In genomic region chr14:94485944-94486841, GRCh38 we compare ENCODE assay signal across 8 cellular contexts. TPM values are rescaled to one million over a fixed set of nuclear protein-coding genes. Genes with fewer than 3 reads are reported as not detected.
DNase-seq lines count a peak whose midpoint lies in the region; ATAC-seq, FAIRE-seq and TF ChIP-seq lines count a peak whose summit lies in the region.

No MANE protein-coding gene starts in this region.

- H3K4me3 ChIP-seq in fibroblast of villous mesenchyme (ENCODE audit: low read depth, low read length) (no peak overlapping the region), neural cell (ENCODE audit: low read length) (no peak overlapping the region)

- no peak overlapping the region for H3K4me2 ChIP-seq in neural cell (ENCODE audit: low read length)

- no peaks in the 10 kb centered on the region for H3K9me3 ChIP-seq in neural cell (ENCODE audit: low read length)

- H4K20me1 ChIP-seq in neural cell (ENCODE audit: insufficient read depth), result no peaks in the 10 kb centered on the region

- H3K27ac ChIP-seq in neural cell (ENCODE audit: low read length), result no peak overlapping the region

- no peaks in the 10 kb centered on the region for H3K9me2 ChIP-seq in neural cell (ENCODE audit: insufficient read depth, low read length)

- H3K36me3 ChIP-seq in neural cell (ENCODE audit: insufficient read depth, low read length), result no peaks in the 10 kb centered on the region

- H3K36me3 Mint-ChIP-seq in type B pancreatic cell, result no peaks in the 10 kb centered on the region

- H3K9me3 Mint-ChIP-seq in type B pancreatic cell, result no peaks in the 10 kb centered on the region

- H3K4me1 Mint-ChIP-seq in type B pancreatic cell (ENCODE audit: unreplicated experiment), result peaks cover 8% of the 10 kb centered on the region

- no peak overlapping the region for H2AFZ ChIP-seq in neural cell (ENCODE audit: low read depth, low read length)

- TF ChIP-seq EP300 in neural cell (conservative IDR thresholded peaks at IDR 0.05; ENCODE audit: poor library complexity, severe bottlenecking), result no peak

- ATAC-seq in GM18909 (IDR thresholded peaks at IDR 0.05; ENCODE audit: poor library complexity, unreplicated experiment), result no peak

- FAIRE-seq in D721Med (lab: Jason Lieb, UNC) (no peak), H54 (lab: Jason Lieb, UNC) (no peak)

- peaks cover 29% of the 10 kb centered on the region for H3K27me3 Mint-ChIP-seq in type B pancreatic cell

- H3F3A ChIP-seq in neural cell (ENCODE audit: insufficient read depth, low read length, poor library complexity, severe bottlenecking), result no peaks in the 10 kb centered on the region

- DNase-seq in D721Med (ENCODE audit: insufficient read length, low spot score), result peak; percentile 56
- DNase-seq in H54 (ENCODE audit: insufficient read length, low spot score), result peak; percentile 72
- peak; percentile 53 for DNase-seq in NCI-H774 (lab: John Stamatoyannopoulos, UW)
- DNase-seq in activated T-cell treated with anti-CD3 and anti-CD28 coated beads, Interleukin-2, amount 50 U/mL, for 48 hours, result peak; percentile 67 to 71
- peak; percentile 19 for DNase-seq in fibroblast of villous mesenchyme (ENCODE audit: low read depth)
- DNase-seq in type B pancreatic cell (ENCODE audit: extremely low spot score, unreplicated experiment), result peak; percentile 78

- no peak overlapping the region for H3K9ac ChIP-seq in neural cell (ENCODE audit: low read length)

- H3K79me2 ChIP-seq in neural cell (replicated peaks; ENCODE audit: insufficient read depth, low read length), result no peaks in the 10 kb centered on the region

- TF ChIP-seq POLR2A in H54 (IDR thresholded peaks at IDR 0.05; ENCODE audit: low read depth, low read length), result no peak

- peak overlapping the region; percentile 68 for H3K4me3 Mint-ChIP-seq in type B pancreatic cell

- TF ChIP-seq RAD21 in neural cell (conservative IDR thresholded peaks at IDR 0.05), result peak; percentile 86

- H3K27me3 ChIP-seq in neural cell (ENCODE audit: insufficient read depth, low read depth, low read length), result no peaks in the 10 kb centered on the region

- H3K27ac Mint-ChIP-seq in type B pancreatic cell, result peak overlapping the region; percentile 61

- peak; percentile 79 for TF ChIP-seq CTCF in D721Med (IDR thresholded peaks at IDR 0.05; ENCODE audit: insufficient read depth, missing control alignments)
- TF ChIP-seq CTCF in fibroblast of villous mesenchyme (IDR thresholded peaks at IDR 0.05; ENCODE audit: insufficient read depth, low read depth, low read length), result peak; percentile 93
- peak; percentile 92 for TF ChIP-seq CTCF in neural cell (IDR thresholded peaks at IDR 0.05; ENCODE audit: poor library complexity, severe bottlenecking)
- peak; percentile 100 for TF ChIP-seq CTCF in type B pancreatic cell (conservative IDR thresholded peaks at IDR 0.05)

TF ChIP-seq in neural cell, 6 proteins besides CTCF, POLR2A, EP300 and RAD21:
- no peak for TF ChIP-seq REST (IDR thresholded peaks at IDR 0.05; ENCODE audit: borderline replicate concordance)
- TF ChIP-seq SMC3 (conservative IDR thresholded peaks at IDR 0.05; ENCODE audit: poor library complexity), result peak; percentile 86

RNA-seq across cellular contexts. Expression of gene SERPINA9, which starts 10.2 kb away (rescaled TPM):
- total RNA-seq in fibroblast of villous mesenchyme (not detected in 2 replicates), type B pancreatic cell (ENCODE audit: low replicate concordance) (not detected in 2 replicates)
- polyA plus RNA-seq in neural cell, result not detected in 2 replicates
- not detected in 2 replicates for polyA minus RNA-seq in neural cell

RNA-seq across cellular contexts. Expression of gene SERPINA12, which starts 23.1 kb away (rescaled TPM):
- total RNA-seq in fibroblast of villous mesenchyme (not detected in 2 replicates), type B pancreatic cell (ENCODE audit: low replicate concordance) (not detected in 2 replicates)
- not detected in 2 replicates for polyA plus RNA-seq in neural cell
- polyA minus RNA-seq in neural cell, result not detected in 2 replicates

RNA-seq across cellular contexts. Expression of gene SERPINA11, which starts 33.6 kb away (rescaled TPM):
- total RNA-seq in fibroblast of villous mesenchyme, result not detected in 2 replicates
- not detected in 2 replicates for polyA plus RNA-seq in neural cell
- not detected in 2 replicates for polyA minus RNA-seq in neural cell
- total RNA-seq in type B pancreatic cell (ENCODE audit: low replicate concordance), result 0.31 TPM in 1 of 2 replicates, not detected in the other

Comparison
In these comparisons a context has a peak if more than half of its experiments do, and no peak if none do; other contexts are left out.
1. DNase-seq: peak in every context shown above with its lines; median percentile 78 in type B pancreatic cell; 72 in H54; 69 in activated T-cell treated with anti-CD3 and anti-CD28 coated beads, Interleukin-2, amount 50 U/mL, for 48 hours; 56 in D721Med; 53 in NCI-H774; 19 in fibroblast of villous mesenchyme.